1 cellular context compared by ENCODE assay signal in the genomic region with DNA sequence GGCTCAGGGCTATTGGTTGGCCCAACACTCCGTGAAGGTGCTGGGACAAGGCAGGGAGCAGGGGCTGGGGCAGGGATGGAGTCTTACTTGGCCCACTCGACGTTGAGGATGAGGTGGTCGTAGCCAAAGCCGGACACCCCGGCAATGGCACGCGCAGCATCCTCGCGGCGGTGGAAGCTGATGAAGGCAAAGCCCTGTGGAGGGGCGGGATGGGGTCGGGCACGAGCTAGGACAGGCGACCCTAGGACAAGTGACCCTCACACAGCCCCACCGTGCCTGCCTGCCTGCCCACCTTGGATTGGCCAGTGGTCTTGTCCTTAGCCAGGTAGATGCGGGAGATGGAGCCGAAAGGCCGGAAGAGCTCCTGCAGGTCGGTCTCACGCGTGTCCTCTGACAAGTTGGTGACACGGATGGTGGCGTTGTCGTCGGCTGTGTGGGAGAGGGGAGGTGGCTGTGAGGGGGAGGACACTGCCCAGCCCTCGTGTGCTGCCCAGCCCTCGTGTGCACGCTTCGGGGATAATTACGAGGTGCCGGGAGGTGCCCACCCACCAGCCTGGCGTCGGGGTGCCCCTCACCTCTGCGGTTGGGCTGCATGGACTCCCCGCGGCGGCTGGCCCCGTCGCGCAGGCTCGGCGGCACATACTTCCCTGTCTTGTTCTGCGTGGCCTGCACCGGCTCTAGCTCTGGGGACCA.
TF ChIP-seq lines count a peak whose summit lies in the region.

No MANE protein-coding gene starts in this region.

TF ChIP-seq in HCT116, 20 proteins besides CTCF, POLR2A, EP300 and RAD21:
- no peak for TF ChIP-seq ZFX (IDR thresholded peaks at IDR 0.05)
- 0 out of 2 replicates have a peak, but pooled peaks have one; percentile 9 for TF ChIP-seq SIN3A (IDR thresholded peaks at IDR 0.05; ENCODE audit: low read depth)
- peak; percentile 2; the same call in 1 of the 2 replicates for TF ChIP-seq POLR2AphosphoS5 (IDR thresholded peaks at IDR 0.05; ENCODE audit: low read depth, low read length)
- TF ChIP-seq JUND (IDR thresholded peaks at IDR 0.05): peak; percentile 12; the same call in 1 of the 2 replicates
- no peak for TF ChIP-seq CEBPB (IDR thresholded peaks at IDR 0.05; ENCODE audit: low read depth)
